Comparison of ENCODE assay signal across 8 cellular contexts in the genomic region with DNA sequence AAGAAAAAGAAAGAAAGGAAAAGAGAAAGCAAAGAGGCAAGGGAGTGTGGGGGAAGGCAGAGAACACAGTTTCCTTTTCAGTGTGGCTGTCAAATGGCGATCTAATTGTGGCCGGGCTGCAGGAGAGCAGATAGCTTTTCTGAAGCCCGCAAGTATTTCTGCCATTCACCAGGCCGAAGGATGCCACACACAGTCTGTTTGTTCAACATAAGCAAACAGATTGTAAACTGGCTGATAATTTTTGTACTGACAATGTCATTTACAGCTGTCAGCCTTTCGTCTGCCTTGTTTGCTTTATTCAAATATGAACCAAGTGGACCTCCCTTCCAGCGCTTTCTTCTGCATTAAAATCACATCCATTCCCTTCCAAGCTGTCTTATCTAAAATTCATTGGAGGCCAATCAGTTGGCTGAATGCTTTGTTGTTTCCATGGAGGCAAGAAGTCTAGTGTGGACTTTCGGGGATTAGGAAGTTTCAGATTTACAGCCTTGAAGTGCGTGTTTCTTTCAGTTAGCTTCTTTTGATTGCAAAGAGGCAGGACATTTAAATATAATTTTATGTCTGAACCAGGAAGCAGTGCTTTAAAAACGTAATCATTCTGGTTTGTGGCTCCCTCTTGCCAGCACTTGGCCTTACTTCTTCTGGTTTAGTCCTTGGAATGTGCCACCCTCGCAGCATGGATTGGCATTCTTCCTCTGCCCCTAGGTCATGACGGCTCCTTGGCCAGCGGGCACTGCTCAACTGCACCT.
DNase-seq lines count a peak whose midpoint lies in the region; ATAC-seq and TF ChIP-seq lines count a peak whose summit lies in the region.

No MANE protein-coding gene starts in this region.

- no peak overlapping the region for H3K27ac ChIP-seq in GM23338 (ENCODE audit: low read depth)
- no peak overlapping the region for H3K27ac ChIP-seq in PC-9
- H3K27ac ChIP-seq in iPS-18a (ENCODE audit: low read length) = no peak overlapping the region
- H3K27ac ChIP-seq in spleen = peak overlapping the region in 2 of 8 donors; percentile 30 to 38

- H3K36me3 Mint-ChIP-seq in GM23338 (ENCODE audit: low read depth) = no peaks in the 10 kb centered on the region

- H3K4me1 Mint-ChIP-seq in GM23338 = peaks cover 25% of the 10 kb centered on the region

- ATAC-seq in GM23338 = peak; percentile 65
- ATAC-seq in HG03565 (IDR thresholded peaks at IDR 0.05; ENCODE audit: unreplicated experiment) = no peak

- H3K4me1 ChIP-seq in GM23338 (ENCODE audit: insufficient read depth) (peaks cover 30% of the 10 kb centered on the region), PC-9 (replicated peaks; ENCODE audit: insufficient read depth) (peaks cover 30% of the 10 kb centered on the region), iPS-18a (ENCODE audit: control insufficient read depth, low read depth, low read length) (peaks cover 22% of the 10 kb centered on the region), spleen (peaks cover 0 to 17% (median 4%) of the 10 kb centered on the region in 6 donors)

- H2AFZ ChIP-seq in GM23338 = peak overlapping the region; percentile 80
- no peak overlapping the region; the same call in 1 of the 2 replicates for H2AFZ ChIP-seq in PC-9

- POLR2A ChIA-PET in PC-9 (lab: Charles Lee; ENCODE audit: unreplicated experiment) = interaction anchor here (0.6 kb wide), 1 partner anchor 946 kb away, joined by 26 read pairs; no protein-coding TSS in a partner anchor

- no peaks in the 10 kb centered on the region for H3K9me3 ChIP-seq in PC-9 (ENCODE audit: insufficient read depth, low read depth)
- H3K9me3 ChIP-seq in iPS-18a (ENCODE audit: control insufficient read depth, low read depth, low read length) = no peaks in the 10 kb centered on the region
- no peaks in the 10 kb centered on the region for H3K9me3 ChIP-seq in spleen

- no peaks in the 10 kb centered on the region; the same call in 1 of the 2 replicates for H3K9me2 ChIP-seq in GM23338 (ENCODE audit: insufficient read depth)
- H3K9me2 ChIP-seq in PC-9 (ENCODE audit: insufficient read depth) = no peaks in the 10 kb centered on the region

- TF ChIP-seq POLR2A in spleen (IDR thresholded peaks at IDR 0.05) = no peak

- DNase-seq in GM23338 (ENCODE audit: low spot score) (peak; percentile 20), PC-9 (peak in 1 of 2 experiments; percentile 60), spleen (no peak), NCI-H1694 treated with DMSO at 0.1 percent for 48 hours (lab: John Stamatoyannopoulos, UW) (no peak)
- no peak for DNase-seq in activated CD4-positive, alpha-beta T cell treated with anti-CD3 and anti-CD28 coated beads, Interleukin-2, amount 50 U/mL, for 48 hours
- no peak for DNase-seq in activated CD8-positive, alpha-beta memory T cell treated with anti-CD3 and anti-CD28 coated beads for 24 hours

- intact Hi-C loops in PC-9 (cut with micrococcal nuclease; ENCODE audit: unreplicated experiment) = loop anchor here (1.0 kb wide), 1 partner anchor 14 kb away; no protein-coding TSS in a partner anchor
- intact Hi-C loops in spleen (cut with DNase I; ENCODE audit: low total_unique reads) = no loop called here

- peak overlapping the region; percentile 30; the same call in 2 of the 3 replicates for H3K4me3 Mint-ChIP-seq in GM23338

- no peak overlapping the region for H3K9ac ChIP-seq in iPS-18a (ENCODE audit: low read length)

- BruUV-seq in PC-9 (replicated peaks; lab: Mats Ljungman, UMichigan) = no TSS peak

- H3K4me3 ChIP-seq in GM23338 (peak overlapping the region; percentile 44), PC-9 (no peak overlapping the region), iPS-18a (ENCODE audit: low read length) (peak overlapping the region; percentile 49), spleen (peak overlapping the region in 7 of 8 donors; percentile 10 to 59 (median 27))

- CTCF ChIA-PET in PC-9 (lab: Charles Lee) = no interaction called here

- no peaks in the 10 kb centered on the region; the same call in 1 of the 2 replicates for H3F3A ChIP-seq in GM23338 (replicated peaks; ENCODE audit: low read depth)
- H3F3A ChIP-seq in PC-9 (ENCODE audit: insufficient read depth, low read depth) = peaks cover 5% of the 10 kb centered on the region; the same call in 1 of the 2 replicates

- H3K79me2 ChIP-seq in GM23338 (replicated peaks; ENCODE audit: insufficient read depth) = no peaks in the 10 kb centered on the region
- H3K79me2 ChIP-seq in PC-9 (ENCODE audit: low read depth) = no peaks in the 10 kb centered on the region

- TF ChIP-seq CTCF in GM23338 (conservative IDR thresholded peaks at IDR 0.05; ENCODE audit: low read depth in 2 of 2) (no peak), PC-9 (conservative IDR thresholded peaks at IDR 0.05) (no peak), spleen (IDR thresholded peaks at IDR 0.05 in 8 of 11, conservative IDR thresholded peaks at IDR 0.05 in 3 of 11) (no peak)

- H3K27me3 ChIP-seq in GM23338 (ENCODE audit: insufficient read depth) = peaks cover 15% of the 10 kb centered on the region
- no peaks in the 10 kb centered on the region for H3K27me3 ChIP-seq in PC-9 (ENCODE audit: insufficient read depth, low read depth)
- H3K27me3 ChIP-seq in iPS-18a (ENCODE audit: control insufficient read depth, insufficient read depth, low read length) = peaks cover 39% of the 10 kb centered on the region
- peaks cover 0 to 4% (median 0%) of the 10 kb centered on the region in 7 donors for H3K27me3 ChIP-seq in spleen (replicated peaks in 1 of 7)

- H3K27me3 Mint-ChIP-seq in GM23338 (ENCODE audit: insufficient read depth, low read depth, poor library complexity) = peaks cover 5% of the 10 kb centered on the region

- 32 to 44% (median 35%) methylated on average over 12 of the region's 12 CpGs for WGBS in spleen, 5 donors

- no peaks in the 10 kb centered on the region for H4K20me1 ChIP-seq in GM23338 (replicated peaks; ENCODE audit: insufficient read depth)
- no peaks in the 10 kb centered on the region for H4K20me1 ChIP-seq in PC-9 (ENCODE audit: insufficient read depth)

- no peak overlapping the region for H3K27ac Mint-ChIP-seq in GM23338

- H3K9me3 Mint-ChIP-seq in GM23338 = no peaks in the 10 kb centered on the region

- H3K4me2 ChIP-seq in GM23338 = peak overlapping the region; percentile 75
- peak overlapping the region; percentile 39; the same call in 1 of the 2 replicates for H3K4me2 ChIP-seq in PC-9

- no peaks in the 10 kb centered on the region for H3K36me3 ChIP-seq in GM23338 (ENCODE audit: insufficient read depth)
- H3K36me3 ChIP-seq in PC-9 (ENCODE audit: low read depth) = no peaks in the 10 kb centered on the region
- no peaks in the 10 kb centered on the region for H3K36me3 ChIP-seq in iPS-18a (ENCODE audit: control insufficient read depth, low read depth, low read length)
- no peaks in the 10 kb centered on the region for H3K36me3 ChIP-seq in spleen

TF ChIP-seq in GM23338, 12 proteins besides CTCF, POLR2A, EP300 and RAD21:
- TF ChIP-seq POLR2AphosphoS5 (IDR thresholded peaks at IDR 0.05; ENCODE audit: low read depth) = no peak
- TF ChIP-seq ZNF114 (CRISPR knock-in tag; IDR thresholded peaks at IDR 0.05) = no peak
- TF ChIP-seq, protein P1, sequence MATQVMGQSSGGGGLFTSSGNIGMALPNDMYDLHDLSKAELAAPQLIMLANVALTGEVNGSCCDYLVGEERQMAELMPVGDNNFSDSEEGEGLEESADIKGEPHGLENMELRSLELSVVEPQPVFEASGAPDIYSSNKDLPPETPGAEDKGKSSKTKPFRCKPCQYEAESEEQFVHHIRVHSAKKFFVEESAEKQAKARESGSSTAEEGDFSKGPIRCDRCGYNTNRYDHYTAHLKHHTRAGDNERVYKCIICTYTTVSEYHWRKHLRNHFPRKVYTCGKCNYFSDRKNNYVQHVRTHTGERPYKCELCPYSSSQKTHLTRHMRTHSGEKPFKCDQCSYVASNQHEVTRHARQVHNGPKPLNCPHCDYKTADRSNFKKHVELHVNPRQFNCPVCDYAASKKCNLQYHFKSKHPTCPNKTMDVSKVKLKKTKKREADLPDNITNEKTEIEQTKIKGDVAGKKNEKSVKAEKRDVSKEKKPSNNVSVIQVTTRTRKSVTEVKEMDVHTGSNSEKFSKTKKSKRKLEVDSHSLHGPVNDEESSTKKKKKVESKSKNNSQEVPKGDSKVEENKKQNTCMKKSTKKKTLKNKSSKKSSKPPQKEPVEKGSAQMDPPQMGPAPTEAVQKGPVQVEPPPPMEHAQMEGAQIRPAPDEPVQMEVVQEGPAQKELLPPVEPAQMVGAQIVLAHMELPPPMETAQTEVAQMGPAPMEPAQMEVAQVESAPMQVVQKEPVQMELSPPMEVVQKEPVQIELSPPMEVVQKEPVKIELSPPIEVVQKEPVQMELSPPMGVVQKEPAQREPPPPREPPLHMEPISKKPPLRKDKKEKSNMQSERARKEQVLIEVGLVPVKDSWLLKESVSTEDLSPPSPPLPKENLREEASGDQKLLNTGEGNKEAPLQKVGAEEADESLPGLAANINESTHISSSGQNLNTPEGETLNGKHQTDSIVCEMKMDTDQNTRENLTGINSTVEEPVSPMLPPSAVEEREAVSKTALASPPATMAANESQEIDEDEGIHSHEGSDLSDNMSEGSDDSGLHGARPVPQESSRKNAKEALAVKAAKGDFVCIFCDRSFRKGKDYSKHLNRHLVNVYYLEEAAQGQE (IDR thresholded peaks at IDR 0.05; ENCODE audit: unreplicated experiment) = no peak
